8 cellular contexts compared by ENCODE assay signal in the genomic region with DNA sequence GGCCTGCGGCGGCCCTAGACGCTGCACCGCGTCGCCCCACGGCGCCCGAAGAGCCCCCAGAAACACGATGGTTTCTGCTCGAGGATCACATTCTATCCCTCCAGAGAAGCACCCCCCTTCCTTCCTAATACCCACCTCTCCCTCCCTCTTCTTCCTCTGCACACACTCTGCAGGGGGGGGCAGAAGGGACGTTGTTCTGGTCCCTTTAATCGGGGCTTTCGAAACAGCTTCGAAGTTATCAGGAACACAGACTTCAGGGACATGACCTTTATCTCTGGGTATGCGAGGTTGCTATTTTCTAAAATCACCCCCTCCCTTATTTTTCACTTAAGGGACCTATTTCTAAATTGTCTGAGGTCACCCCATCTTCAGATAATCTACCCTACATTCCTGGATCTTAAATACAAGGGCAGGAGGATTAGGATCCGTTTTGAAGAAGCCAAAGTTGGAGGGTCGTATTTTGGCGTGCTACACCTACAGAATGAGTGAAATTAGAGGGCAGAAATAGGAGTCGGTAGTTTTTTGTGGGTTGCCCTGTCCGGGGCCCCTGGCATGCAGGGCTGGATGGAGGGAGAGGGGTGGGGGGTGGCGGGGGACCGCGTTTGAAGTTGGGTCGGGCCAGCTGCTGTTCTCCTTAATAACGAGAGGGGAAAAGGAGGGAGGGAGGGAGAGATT. TPM values are rescaled to one million over a fixed set of nuclear protein-coding genes. Genes with fewer than 3 reads are reported as not detected.
A peak's percentile ranks its signal among the peaks of the same experiment; 100 is the strongest.
DNase-seq lines count a peak whose midpoint lies in the region; ATAC-seq and TF ChIP-seq lines count a peak whose summit lies in the region.

No MANE protein-coding gene starts in this region.

- no peaks in the 10 kb centered on the region for H3K36me3 ChIP-seq in ACC112 (ENCODE audit: insufficient read depth, low read length)
- H3K36me3 ChIP-seq in KMS-11 (ENCODE audit: insufficient read depth): peaks cover 17% of the 10 kb centered on the region; the same call in 1 of the 2 replicates
- peaks cover 12% of the 10 kb centered on the region for H3K36me3 ChIP-seq in ectodermal cell (ENCODE audit: control insufficient read depth, insufficient read depth, low read length)

- no peaks in the 10 kb centered on the region for H3K9me3 Mint-ChIP-seq in naive thymus-derived CD8-positive, alpha-beta T cell

- peak in 2 of 10 donors; percentile 34 to 58 for DNase-seq in naive thymus-derived CD8-positive, alpha-beta T cell
- no peak for DNase-seq in UCSD-AML1 (lab: John Stamatoyannopoulos, UW; ENCODE audit: unreplicated experiment)
- DNase-seq in SHP77 (lab: John Stamatoyannopoulos, UW): no peak
- no peak for DNase-seq in KBM-7

- peak overlapping the region; percentile 88 for H3K4me2 ChIP-seq in KMS-11

- H3K36me3 Mint-ChIP-seq in naive thymus-derived CD8-positive, alpha-beta T cell: peaks cover 4 to 22% (median 6%) of the 10 kb centered on the region in 3 donors

- H3K9me3 ChIP-seq in ectodermal cell (ENCODE audit: control insufficient read depth, low read length): no peaks in the 10 kb centered on the region

- peaks cover 17% of the 10 kb centered on the region for H3K4me1 ChIP-seq in ACC112 (ENCODE audit: control insufficient read depth, insufficient read depth, low read length, unreplicated experiment)
- H3K4me1 ChIP-seq in KMS-11 (ENCODE audit: low read depth, poor library complexity, severe bottlenecking): peaks cover 32% of the 10 kb centered on the region
- peaks cover 37% of the 10 kb centered on the region for H3K4me1 ChIP-seq in ectodermal cell (ENCODE audit: control insufficient read depth, insufficient read depth, low read length)

- peak overlapping the region; percentile 92 to 99 (median 96) for H3K27ac Mint-ChIP-seq in naive thymus-derived CD8-positive, alpha-beta T cell

- H3K27ac ChIP-seq in ACC112 (ENCODE audit: low read depth, low read length) (no peak overlapping the region), KMS-11 (peak overlapping the region; percentile 96), ectodermal cell (ENCODE audit: insufficient read depth, low read depth, low read length, poor library complexity, severe bottlenecking) (peak overlapping the region; percentile 55)

- TF ChIP-seq CTCF in KMS-11 (conservative IDR thresholded peaks at IDR 0.05; ENCODE audit: low read depth, low read length): no peak

- H3K4me3 Mint-ChIP-seq in naive thymus-derived CD8-positive, alpha-beta T cell: peak overlapping the region; percentile 92 to 99 (median 96)

- H4K20me1 ChIP-seq in KMS-11 (ENCODE audit: insufficient read depth): peaks cover 15% of the 10 kb centered on the region

- H3K79me2 ChIP-seq in ACC112 (ENCODE audit: control insufficient read depth, insufficient read depth, low read length, unreplicated experiment): peaks cover 19% of the 10 kb centered on the region
- H3K79me2 ChIP-seq in KMS-11 (ENCODE audit: insufficient read depth, low read depth): peaks cover 45% of the 10 kb centered on the region

- in situ Hi-C loops in KBM-7 (cut with MboI; ENCODE audit: low pct_unique_long_range_greater_than_20kb, low sequenced_read_pairs): no loop called here

- H3K4me3 ChIP-seq in ACC112 (ENCODE audit: low read depth, low read length) (peak overlapping the region; percentile 98), KMS-11 (IDR thresholded peaks at IDR 0.05; ENCODE audit: insufficient read depth, low read depth, low read length) (no peak overlapping the region), ectodermal cell (ENCODE audit: insufficient read depth, low read depth, low read length) (peak overlapping the region; percentile 98)

- ATAC-seq in naive thymus-derived CD8-positive, alpha-beta T cell: peak in 1 of 2 donors; percentile 0
- ATAC-seq in GM21526 (IDR thresholded peaks at IDR 0.05; ENCODE audit: low FRiP score, unreplicated experiment): no peak

- peak overlapping the region; percentile 67 for H2AFZ ChIP-seq in ACC112 (ENCODE audit: low read length, unreplicated experiment)
- peak overlapping the region; percentile 38; the same call in 1 of the 2 replicates for H2AFZ ChIP-seq in KMS-11 (ENCODE audit: low read depth)

- peak overlapping the region; percentile 99 for H3K9ac ChIP-seq in KMS-11

- H3K27me3 ChIP-seq in ACC112 (ENCODE audit: insufficient read depth, low read length) (peaks cover 34% of the 10 kb centered on the region), KMS-11 (ENCODE audit: insufficient read depth, low read depth) (peaks cover 10% of the 10 kb centered on the region; the same call in 1 of the 2 replicates), ectodermal cell (ENCODE audit: control insufficient read depth, insufficient read depth, low read length, poor library complexity, severe bottlenecking) (peaks cover 68% of the 10 kb centered on the region)

- 0 to 1% methylated on average over 26 of the region's 26 CpGs for WGBS in ectodermal cell, 2 experiments

- peaks cover 0 to 3% (median 0%) of the 10 kb centered on the region in 5 donors for H3K27me3 Mint-ChIP-seq in naive thymus-derived CD8-positive, alpha-beta T cell

- POLR2A ChIA-PET in naive thymus-derived CD8-positive, alpha-beta T cell (lab: Charles Lee): interaction anchor here (0.7 to 7.8 kb wide), 12 partner anchors 21 to 400 kb away, joined by 3 to 53 read pairs (median 6); a partner anchor contains a TSS

- H3K4me1 Mint-ChIP-seq in naive thymus-derived CD8-positive, alpha-beta T cell: peaks cover 23 to 49% (median 36%) of the 10 kb centered on the region in 4 donors

RNA-seq across cellular contexts. Expression of a gene that starts 0.4 kb away (rescaled TPM):
- polyA plus RNA-seq in ectodermal cell (2013, experiment 1 of 4): 88.1 TPM
- 61.7 TPM for polyA plus RNA-seq in ectodermal cell (2013, experiment 2 of 4)
- 47.8 TPM for polyA plus RNA-seq in ectodermal cell (2013, experiment 3 of 4)
- polyA plus RNA-seq in ectodermal cell (2013, experiment 4 of 4): 51.3 TPM
- 10 to 100 TPM; 89.3 to 93.3 TPM for total RNA-seq in naive thymus-derived CD8-positive, alpha-beta T cell
- 10 to 100 TPM; 69.3 to 94.1 (median 84.9) TPM for polyA plus RNA-seq in naive thymus-derived CD8-positive, alpha-beta T cell

RNA-seq across cellular contexts. Expression of a gene that starts 47.9 kb away (rescaled TPM):
- 15.5 TPM for polyA plus RNA-seq in ectodermal cell (2013, experiment 1 of 4)
- 19.4 TPM for polyA plus RNA-seq in ectodermal cell (2013, experiment 2 of 4)
- polyA plus RNA-seq in ectodermal cell (2013, experiment 3 of 4): 7.5 TPM
- polyA plus RNA-seq in ectodermal cell (2013, experiment 4 of 4): 10.5 TPM
- total RNA-seq in naive thymus-derived CD8-positive, alpha-beta T cell: 10 to 100 TPM; 10.6 to 14.0 TPM
- 1 to 10 TPM; 2.1 to 4.2 (median 2.5) TPM for polyA plus RNA-seq in naive thymus-derived CD8-positive, alpha-beta T cell
